Comparison of ENCODE assay signal across 1 cellular context in the genomic region with DNA sequence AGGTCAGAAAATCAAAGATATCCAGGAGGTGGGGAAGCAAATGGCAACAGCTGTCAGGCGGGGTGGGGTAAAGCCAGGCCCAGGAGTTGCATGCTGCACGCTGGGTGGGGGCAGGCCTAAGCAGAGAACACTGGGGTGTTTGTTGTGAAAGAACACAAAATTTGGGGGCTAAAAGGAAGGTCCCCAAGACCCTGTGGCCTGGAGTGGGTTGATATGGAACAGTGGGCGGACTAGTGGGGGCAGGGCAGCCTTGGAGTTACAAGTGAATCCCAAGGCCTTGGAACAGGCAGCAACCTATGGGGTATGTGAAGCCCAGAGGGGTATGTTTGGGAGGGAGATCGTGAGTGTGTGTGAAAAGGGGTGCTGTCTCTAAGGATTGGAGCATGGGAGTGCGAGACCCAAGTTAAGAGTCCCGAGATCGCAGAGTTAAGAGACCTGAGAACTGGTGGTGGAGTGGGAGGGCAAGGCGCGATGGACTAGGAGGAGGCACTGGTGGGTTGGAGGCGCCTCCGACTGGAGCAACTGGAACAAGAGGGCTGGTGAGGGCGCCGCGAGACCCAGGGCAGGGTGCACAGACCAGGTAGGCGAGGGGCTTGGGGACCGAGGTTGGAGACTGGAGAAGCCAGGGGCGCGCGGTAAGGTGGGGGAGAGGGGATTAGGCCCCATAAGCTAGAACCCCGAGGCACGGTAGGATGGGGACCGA.
TF ChIP-seq lines count a peak whose summit lies in the region.

No MANE protein-coding gene starts in this region.

TF ChIP-seq in K562, 482 proteins besides CTCF, POLR2A, EP300 and RAD21 (continued from another document):
- 0 out of 2 replicates have a peak, but pooled peaks have one; percentile 44 for TF ChIP-seq THRAP3 (IDR thresholded peaks at IDR 0.05; ENCODE audit: borderline replicate concordance)
- TF ChIP-seq ARNT (IDR thresholded peaks at IDR 0.05), result 0 out of 4 replicates have a peak, but pooled peaks have one; percentile 35 to 36
- TF ChIP-seq, protein P1, sequence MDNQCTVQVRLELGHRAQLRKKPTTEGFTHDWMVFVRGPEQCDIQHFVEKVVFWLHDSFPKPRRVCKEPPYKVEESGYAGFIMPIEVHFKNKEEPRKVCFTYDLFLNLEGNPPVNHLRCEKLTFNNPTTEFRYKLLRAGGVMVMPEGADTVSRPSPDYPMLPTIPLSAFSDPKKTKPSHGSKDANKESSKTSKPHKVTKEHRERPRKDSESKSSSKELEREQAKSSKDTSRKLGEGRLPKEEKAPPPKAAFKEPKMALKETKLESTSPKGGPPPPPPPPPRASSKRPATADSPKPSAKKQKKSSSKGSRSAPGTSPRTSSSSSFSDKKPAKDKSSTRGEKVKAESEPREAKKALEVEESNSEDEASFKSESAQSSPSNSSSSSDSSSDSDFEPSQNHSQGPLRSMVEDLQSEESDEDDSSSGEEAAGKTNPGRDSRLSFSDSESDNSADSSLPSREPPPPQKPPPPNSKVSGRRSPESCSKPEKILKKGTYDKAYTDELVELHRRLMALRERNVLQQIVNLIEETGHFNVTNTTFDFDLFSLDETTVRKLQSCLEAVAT (IDR thresholded peaks at IDR 0.05), result 0 out of 4 replicates have a peak, but pooled peaks of 1 of the 2 experiments have one; percentile 36
- TF ChIP-seq OTX1 (CRISPR knock-in tag; IDR thresholded peaks at IDR 0.05), result 0 out of 2 replicates have a peak, but pooled peaks have one; percentile 4
- TF ChIP-seq, protein P2, sequence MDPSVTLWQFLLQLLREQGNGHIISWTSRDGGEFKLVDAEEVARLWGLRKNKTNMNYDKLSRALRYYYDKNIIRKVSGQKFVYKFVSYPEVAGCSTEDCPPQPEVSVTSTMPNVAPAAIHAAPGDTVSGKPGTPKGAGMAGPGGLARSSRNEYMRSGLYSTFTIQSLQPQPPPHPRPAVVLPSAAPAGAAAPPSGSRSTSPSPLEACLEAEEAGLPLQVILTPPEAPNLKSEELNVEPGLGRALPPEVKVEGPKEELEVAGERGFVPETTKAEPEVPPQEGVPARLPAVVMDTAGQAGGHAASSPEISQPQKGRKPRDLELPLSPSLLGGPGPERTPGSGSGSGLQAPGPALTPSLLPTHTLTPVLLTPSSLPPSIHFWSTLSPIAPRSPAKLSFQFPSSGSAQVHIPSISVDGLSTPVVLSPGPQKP (CRISPR knock-in tag; IDR thresholded peaks at IDR 0.05), result no peak
- 0 out of 2 replicates have a peak, but pooled peaks have one; percentile 34 for TF ChIP-seq MTA1 (IDR thresholded peaks at IDR 0.05; ENCODE audit: borderline replicate concordance)
- TF ChIP-seq TOE1 (IDR thresholded peaks at IDR 0.05; ENCODE audit: borderline replicate concordance), result 0 out of 2 replicates have a peak, but pooled peaks have one; percentile 2
- no peak for TF ChIP-seq TOE1 (CRISPR knock-in tag; IDR thresholded peaks at IDR 0.05; ENCODE audit: borderline replicate concordance, low read depth)
- TF ChIP-seq TRIM28 (IDR thresholded peaks at IDR 0.05), result no peak
- TF ChIP-seq PHB (CRISPR knock-in tag; IDR thresholded peaks at IDR 0.05), result no peak
- peak; percentile 42; the same call in 1 of the 2 replicates for TF ChIP-seq DPF2 (IDR thresholded peaks at IDR 0.05)
- peak; percentile 21 for TF ChIP-seq HNRNPLL (IDR thresholded peaks at IDR 0.05; ENCODE audit: low read depth, low read length, poor library complexity, severe bottlenecking)
- TF ChIP-seq SMAD1 (IDR thresholded peaks at IDR 0.05; ENCODE audit: low read depth, low read length, partially characterized antibody), result peak; percentile 23
TF ChIP-seq in K562: peak in this region for 27.
